13 cellular contexts compared by ENCODE assay signal in the genomic region with DNA sequence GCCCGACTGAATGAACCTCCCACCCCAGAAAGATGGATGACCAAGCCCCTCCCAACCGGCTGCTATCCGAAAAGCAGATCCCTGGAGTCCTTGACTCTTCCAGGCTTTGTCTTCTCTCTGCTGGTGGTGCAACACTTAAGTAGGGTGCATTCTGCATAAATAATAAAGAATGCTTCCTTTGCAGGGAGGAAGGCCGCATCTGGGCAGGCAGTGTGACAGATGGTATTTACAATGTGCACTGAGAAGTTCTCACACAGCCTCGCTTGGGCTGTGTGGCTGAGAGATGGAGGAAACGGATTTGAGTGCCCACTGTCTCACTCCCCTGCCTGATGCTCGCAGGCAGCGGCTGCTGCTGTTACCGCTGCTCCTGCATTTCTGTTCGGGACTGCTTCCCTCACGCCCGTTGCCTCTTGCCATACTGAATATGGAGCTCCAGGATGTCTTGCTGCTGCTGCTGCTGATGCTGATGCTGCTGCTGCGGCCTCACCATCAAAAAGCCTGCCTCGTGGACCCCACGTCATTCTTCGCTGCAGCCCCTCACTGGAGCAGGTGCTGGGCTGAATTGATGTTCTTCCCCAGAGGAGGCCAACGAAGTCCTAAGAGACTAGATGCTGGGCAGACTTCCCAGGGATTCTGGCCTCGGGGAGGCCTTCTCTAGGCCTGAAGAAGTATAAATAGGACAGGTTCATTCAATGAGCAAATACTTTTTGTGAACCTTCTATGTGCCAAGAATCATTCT.
DNase-seq lines count a peak whose midpoint lies in the region; ATAC-seq lines count a peak whose summit lies in the region.
"Had no signal": no experiment of that assay in that cellular context is flagged by ENCODE, and none has a peak within 500 bp of the region (broad histone marks: within the 10 kb centered on the region; RNA-seq: fewer than 3 reads in every experiment).

No MANE protein-coding gene starts in this region.

- in situ Hi-C loops in ACHN (cut with HindIII; ENCODE audit: low pct_ligation_motif_present, low pct_unique_long_range_greater_than_20kb, low sequenced_read_pairs), result no loop called here

- DNase-seq in NCI-H2107 treated with DMSO at 0.1 percent for 48 hours (lab: John Stamatoyannopoulos, UW; ENCODE audit: unreplicated experiment) (peak; percentile 48), NCI-H2107 (lab: John Stamatoyannopoulos, UW) (no peak), NCI-H82 (lab: John Stamatoyannopoulos, UW) (peak; percentile 98), inferior parietal cortex (ENCODE audit: extremely low spot score) (peak; percentile 60), glomerular visceral epithelial cell (ENCODE audit: extremely low spot score) (no peak), ACHN (no peak)
- DNase-seq: CD4-positive, alpha-beta memory T cell; cortex of kidney; midbrain; T-cell had no signal

- ATAC-seq in HG03571 (IDR thresholded peaks at IDR 0.05; ENCODE audit: unreplicated experiment) (no peak), GM18520 (IDR thresholded peaks at IDR 0.05; ENCODE audit: unreplicated experiment) (no peak)
- ATAC-seq: A549, T-cell had no signal

Comparison
In these comparisons a context has a peak if more than half of its experiments do, and no peak if none do; other contexts are left out.
1. DNase-seq: peak in NCI-H2107 treated with DMSO at 0.1 percent for 48 hours (single experiment), NCI-H82 (single experiment) and inferior parietal cortex (single experiment); none in NCI-H2107 (single experiment), glomerular visceral epithelial cell (single experiment) and ACHN (single experiment).